8 cellular contexts compared by ENCODE assay signal in the genomic region with DNA sequence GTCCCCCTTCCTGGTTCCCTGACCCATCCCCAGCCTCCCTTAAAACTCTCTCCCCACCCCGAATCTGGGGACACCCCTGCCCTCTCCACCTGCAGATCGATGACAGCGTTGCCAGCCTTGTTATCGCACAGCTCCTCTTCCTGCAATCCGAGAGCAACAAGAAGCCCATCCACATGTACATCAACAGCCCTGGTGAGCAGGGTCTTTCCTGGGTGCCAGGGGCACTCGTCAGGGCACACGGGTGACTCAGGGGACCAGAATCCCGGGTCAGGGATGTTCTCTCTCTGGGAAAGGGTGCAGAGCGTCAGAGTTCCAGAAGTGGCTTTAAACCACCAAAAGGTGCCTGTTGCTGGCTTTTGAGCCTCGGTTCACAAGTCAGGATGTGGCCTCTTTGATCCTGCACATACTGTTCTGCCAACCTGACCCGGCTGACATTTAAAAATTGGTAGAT. TPM values are rescaled to one million over a fixed set of nuclear protein-coding genes. Genes with fewer than 3 reads are reported as not detected.
DNase-seq lines count a peak whose midpoint lies in the region; ATAC-seq and TF ChIP-seq lines count a peak whose summit lies in the region.

No MANE protein-coding gene starts in this region.

- peak overlapping the region; percentile 83 for H3K4me3 ChIP-seq in CD4-positive, CD25-positive, alpha-beta regulatory T cell (ENCODE audit: low read depth, low read length)
- H3K4me3 ChIP-seq in PC-3 (ENCODE audit: low read length) (peak overlapping the region; percentile 87), muscle layer of duodenum (ENCODE audit: low read depth in 1 of 2, low read length in 2 of 2) (peak overlapping the region; percentile 86 to 87)

- H3K9me3 Mint-ChIP-seq in CD4-positive, CD25-positive, alpha-beta regulatory T cell: no peaks in the 10 kb centered on the region

- BruUV-seq in PC-3 (replicated peaks; lab: Mats Ljungman, UMichigan): TSS peak; percentile 64

- peaks cover 17% of the 10 kb centered on the region for H3K4me1 ChIP-seq in CD4-positive, CD25-positive, alpha-beta regulatory T cell (ENCODE audit: control insufficient read depth, insufficient read depth, low read length, poor library complexity, severe bottlenecking)
- H3K4me1 ChIP-seq in PC-3 (ENCODE audit: insufficient read depth, low read length) (peaks cover 16% of the 10 kb centered on the region), muscle layer of duodenum (ENCODE audit: control insufficient read depth in 1 of 2, insufficient read depth in 2 of 2, low read length in 2 of 2) (peaks cover 7 to 16% of the 10 kb centered on the region in 2 donors)

- H3K27me3 ChIP-seq in CD4-positive, CD25-positive, alpha-beta regulatory T cell (ENCODE audit: control insufficient read depth, insufficient read depth, low read length): no peaks in the 10 kb centered on the region
- no peaks in the 10 kb centered on the region for H3K27me3 ChIP-seq in PC-3 (ENCODE audit: low read length)
- H3K27me3 ChIP-seq in muscle layer of duodenum (ENCODE audit: low read depth, low read length): no peaks in the 10 kb centered on the region

- H3K9ac ChIP-seq in PC-3 (ENCODE audit: low read length): peak overlapping the region; percentile 87

- H3K4me3 Mint-ChIP-seq in CD4-positive, CD25-positive, alpha-beta regulatory T cell: peak overlapping the region; percentile 95 to 99 (median 98)

- H3K9me3 ChIP-seq in CD4-positive, CD25-positive, alpha-beta regulatory T cell (ENCODE audit: control insufficient read depth in 2 of 2, low read length in 2 of 2): no peaks in the 10 kb centered on the region
- H3K9me3 ChIP-seq in PC-3 (ENCODE audit: low read length) (no peaks in the 10 kb centered on the region), muscle layer of duodenum (ENCODE audit: control insufficient read depth in 1 of 2, low read length in 2 of 2) (no peaks in the 10 kb centered on the region)

- ATAC-seq in CD4-positive, CD25-positive, alpha-beta regulatory T cell (ENCODE audit: low read depth in 2 of 2): peak; percentile 35 to 42
- ATAC-seq in PC-3 (no peak), HG02642 (IDR thresholded peaks at IDR 0.05; ENCODE audit: poor library complexity, unreplicated experiment) (no peak), GM21529 (IDR thresholded peaks at IDR 0.05; ENCODE audit: unreplicated experiment) (no peak)

- peaks cover 0 to 27% (median 13%) of the 10 kb centered on the region in 4 donors for H3K4me1 Mint-ChIP-seq in CD4-positive, CD25-positive, alpha-beta regulatory T cell

- peak overlapping the region; percentile 94 to 97 (median 95) for H3K27ac Mint-ChIP-seq in CD4-positive, CD25-positive, alpha-beta regulatory T cell

- H3F3A ChIP-seq in PC-3 (ENCODE audit: low read length, unreplicated experiment): no peaks in the 10 kb centered on the region

- CTCF ChIA-PET in PC-3 (lab: Charles Lee): interaction anchor here (0.6 kb wide), 1 partner anchor 142 kb away, joined by 3 read pairs; no protein-coding TSS in a partner anchor

- H3K79me2 ChIP-seq in PC-3 (ENCODE audit: low read length): peaks cover 20% of the 10 kb centered on the region

- no peaks in the 10 kb centered on the region for H3K27me3 Mint-ChIP-seq in CD4-positive, CD25-positive, alpha-beta regulatory T cell

- peaks cover 23% of the 10 kb centered on the region for H3K36me3 ChIP-seq in CD4-positive, CD25-positive, alpha-beta regulatory T cell (ENCODE audit: control insufficient read depth, insufficient read depth, low read length)
- peaks cover 15% of the 10 kb centered on the region for H3K36me3 ChIP-seq in PC-3 (ENCODE audit: low read depth, low read length)
- peaks cover 11 to 30% of the 10 kb centered on the region in 2 donors for H3K36me3 ChIP-seq in muscle layer of duodenum (ENCODE audit: control insufficient read depth in 1 of 2, insufficient read depth in 2 of 2, low read length in 2 of 2)

- peak in 2 of 3 donors; percentile 68 to 81 for DNase-seq in CD4-positive, CD25-positive, alpha-beta regulatory T cell
- DNase-seq in PC-3: no peak
- DNase-seq in caudate nucleus (lab: John Stamatoyannopoulos, UW): no peak
- no peak for DNase-seq in HUDEP-2 (lab: John Stamatoyannopoulos, UW; ENCODE audit: unreplicated experiment in 76 of 76)
- DNase-seq in NCI-H2107 treated with DMSO at 0.1 percent for 48 hours (lab: John Stamatoyannopoulos, UW; ENCODE audit: unreplicated experiment): no peak

- no peaks in the 10 kb centered on the region for H3K9me2 ChIP-seq in PC-3 (replicated peaks; ENCODE audit: low read length)

- H3K36me3 Mint-ChIP-seq in CD4-positive, CD25-positive, alpha-beta regulatory T cell: peaks cover 11% of the 10 kb centered on the region

- POLR2A ChIA-PET in PC-3 (lab: Charles Lee; ENCODE audit: unreplicated experiment): interaction anchor here (1.0 kb wide), 1 partner anchor 49 kb away, joined by 3 read pairs; no protein-coding TSS in a partner anchor

- H3K4me2 ChIP-seq in PC-3 (ENCODE audit: low read length): peak overlapping the region; percentile 99

- no peak for TF ChIP-seq CTCF in PC-3 (conservative IDR thresholded peaks at IDR 0.05; ENCODE audit: low read depth, low read length)

- no peaks in the 10 kb centered on the region for H4K20me1 ChIP-seq in PC-3 (ENCODE audit: low read length)

- intact Hi-C loops in PC-3 (cut with micrococcal nuclease): no loop called here

- peak overlapping the region; percentile 88 for H2AFZ ChIP-seq in PC-3 (ENCODE audit: low read length)

- peak overlapping the region; percentile 87 for H3K27ac ChIP-seq in CD4-positive, CD25-positive, alpha-beta regulatory T cell (ENCODE audit: insufficient read depth, low read length, poor library complexity, severe bottlenecking)
- no peak overlapping the region for H3K27ac ChIP-seq in PC-3 (ENCODE audit: low read length)
- peak overlapping the region; percentile 78 for H3K27ac ChIP-seq in caudate nucleus (ENCODE audit: low read depth, low read length)
- peak overlapping the region; percentile 87 for H3K27ac ChIP-seq in muscle layer of duodenum (ENCODE audit: low read length)

RNA-seq across cellular contexts. Expression of gene CLPP, which starts 1.0 kb away (rescaled TPM):
- 75.1 TPM for total RNA-seq in CD4-positive, CD25-positive, alpha-beta regulatory T cell
- 100 to 1,000 TPM; 144 to 209 (median 189) TPM for polyA plus RNA-seq in CD4-positive, CD25-positive, alpha-beta regulatory T cell
- 215 and 259 TPM in 2 replicates for total RNA-seq in PC-3 (2014; rRNA removed)

RNA-seq across cellular contexts. Expression of gene ALKBH7, which starts 10.2 kb away (rescaled TPM):
- 47.4 TPM for total RNA-seq in CD4-positive, CD25-positive, alpha-beta regulatory T cell
- polyA plus RNA-seq in CD4-positive, CD25-positive, alpha-beta regulatory T cell: 100 to 1,000 TPM in 1 of 4 donors, 10 to 100 TPM in 3; 89.1 to 102 (median 94.4) TPM
- 68.4 and 81.1 TPM in 2 replicates for total RNA-seq in PC-3 (2014; rRNA removed)

RNA-seq across cellular contexts. Expression of gene PSPN, which starts 13.4 kb away (rescaled TPM):
- total RNA-seq in CD4-positive, CD25-positive, alpha-beta regulatory T cell: 1.0 TPM
- polyA plus RNA-seq in CD4-positive, CD25-positive, alpha-beta regulatory T cell: under 1 TPM; 0.41 to 0.90 (median 0.65) TPM
- 2.4 and 3.1 TPM in 2 replicates for total RNA-seq in PC-3 (2014; rRNA removed)

RNA-seq across cellular contexts. Expression of gene ACER1, which starts 29.0 kb away (rescaled TPM):
- 0.54 TPM for total RNA-seq in CD4-positive, CD25-positive, alpha-beta regulatory T cell
- 1 to 10 TPM in 2 of 4 donors, under 1 TPM in 2; 0.57 to 3.4 (median 1.3) TPM for polyA plus RNA-seq in CD4-positive, CD25-positive, alpha-beta regulatory T cell
- total RNA-seq in PC-3 (2014; rRNA removed): not detected in 2 replicates

RNA-seq across cellular contexts. Expression of gene GTF2F1, which starts 30.6 kb away (rescaled TPM):
- 53.4 TPM for total RNA-seq in CD4-positive, CD25-positive, alpha-beta regulatory T cell
- polyA plus RNA-seq in CD4-positive, CD25-positive, alpha-beta regulatory T cell: 10 to 100 TPM; 16.0 to 19.7 (median 17.5) TPM
- 89.4 and 114 TPM in 2 replicates for total RNA-seq in PC-3 (2014; rRNA removed)

Comparison
In these comparisons a context has a peak if more than half of its experiments do, and no peak if none do; other contexts are left out.
1. ATAC-seq: peak in CD4-positive, CD25-positive, alpha-beta regulatory T cell (2 of 2); none in PC-3 (single experiment), HG02642 (single experiment) and GM21529 (single experiment).
2. DNase-seq: peak in CD4-positive, CD25-positive, alpha-beta regulatory T cell (2 of 3); none in PC-3 (single experiment), caudate nucleus (0 of 61), HUDEP-2 (0 of 76) and NCI-H2107 treated with DMSO at 0.1 percent for 48 hours (single experiment).
3. Peak in every context shown above with its lines, with median percentiles within 50 percentile points of each other: H3K4me3 ChIP-seq.